ENCODE assay signal across 13 cellular contexts in genomic region chr11:96204366-96204659, GRCh38.
DNase-seq lines count a peak whose midpoint lies in the region; ATAC-seq and TF ChIP-seq lines count a peak whose summit lies in the region.
"Had no signal": no experiment of that assay in that cellular context is flagged by ENCODE, and none has a peak within 500 bp of the region (broad histone marks: within the 10 kb centered on the region; RNA-seq: fewer than 3 reads in every experiment).

No MANE protein-coding gene starts in this region.

- H3K36me3 ChIP-seq in CD4-positive, CD25-positive, alpha-beta regulatory T cell (ENCODE audit: control insufficient read depth, insufficient read depth, low read length): no peaks in the 10 kb centered on the region
- H3K36me3 ChIP-seq in DOHH2 (ENCODE audit: control insufficient read depth, low read length): no peaks in the 10 kb centered on the region
- peaks cover 9% of the 10 kb centered on the region for H3K36me3 ChIP-seq in adipocyte (ENCODE audit: control insufficient read depth, insufficient read depth, low read length, severe bottlenecking)
- H3K36me3 ChIP-seq: esophagus squamous epithelium had no signal

- no peaks in the 10 kb centered on the region for H3K9me3 ChIP-seq in CD4-positive, CD25-positive, alpha-beta regulatory T cell (ENCODE audit: control insufficient read depth in 2 of 2, low read length in 2 of 2)
- H3K9me3 ChIP-seq in DOHH2 (ENCODE audit: control insufficient read depth, insufficient read depth, low read length) (no peaks in the 10 kb centered on the region), adipocyte (ENCODE audit: control insufficient read depth, low read length) (no peaks in the 10 kb centered on the region)
- H3K9me3 ChIP-seq: esophagus squamous epithelium, psoas muscle had no signal

- H3K27ac Mint-ChIP-seq in CD4-positive, CD25-positive, alpha-beta regulatory T cell: peak overlapping the region; percentile 93 to 98 (median 94)
- peak overlapping the region; percentile 88 to 99 (median 94) for H3K27ac Mint-ChIP-seq in naive thymus-derived CD8-positive, alpha-beta T cell

- H3K9ac ChIP-seq in adipocyte (ENCODE audit: low read length): no peak overlapping the region
- H3K9ac ChIP-seq: BLaER1 treated with 17β-estradiol and CSF1 and Interleukin-3, amounts not matched to agents 10 nM and 100 nM had no signal

- H3K4me3 Mint-ChIP-seq in CD4-positive, CD25-positive, alpha-beta regulatory T cell: peak overlapping the region; percentile 65 to 85 (median 72)
- peak overlapping the region; percentile 4 to 79 (median 68) for H3K4me3 Mint-ChIP-seq in naive thymus-derived CD8-positive, alpha-beta T cell

- H3K79me2 ChIP-seq in DOHH2 (ENCODE audit: control insufficient read depth, low read length): no peaks in the 10 kb centered on the region

- H3K4me2 ChIP-seq in DOHH2 (ENCODE audit: low read length): peak overlapping the region; percentile 3
- H3K4me2 ChIP-seq: hepatocyte had no signal

- no peaks in the 10 kb centered on the region for H4K20me1 ChIP-seq in DOHH2 (ENCODE audit: control insufficient read depth, insufficient read depth, low read depth, low read length)
- H4K20me1 ChIP-seq: BLaER1 treated with 17β-estradiol and CSF1 and Interleukin-3, amounts not matched to agents 10 nM and 100 nM had no signal

- H3K27me3 Mint-ChIP-seq in CD4-positive, CD25-positive, alpha-beta regulatory T cell: no peaks in the 10 kb centered on the region
- no peaks in the 10 kb centered on the region for H3K27me3 Mint-ChIP-seq in naive thymus-derived CD8-positive, alpha-beta T cell

- DNase-seq in CD4-positive, CD25-positive, alpha-beta regulatory T cell: no peak
- peak; percentile 40 for DNase-seq in adipocyte (ENCODE audit: low read depth)
- no peak for DNase-seq in naive thymus-derived CD8-positive, alpha-beta T cell
- DNase-seq in GM20000 (ENCODE audit: low spot score): no peak
- no peak for DNase-seq in NOMO-1 treated with dmso at 0.1 percent for 144 hours (lab: John Stamatoyannopoulos, UW; ENCODE audit: unreplicated experiment)
- DNase-seq in foreskin keratinocyte: no peak
- DNase-seq: esophagus squamous epithelium, NCI-H1048, psoas muscle had no signal

- no peak for ATAC-seq in CD4-positive, CD25-positive, alpha-beta regulatory T cell (ENCODE audit: low read depth in 2 of 2)
- ATAC-seq in naive thymus-derived CD8-positive, alpha-beta T cell: no peak
- no peak for ATAC-seq in foreskin keratinocyte
- ATAC-seq: psoas muscle had no signal

- H3K4me3 ChIP-seq in CD4-positive, CD25-positive, alpha-beta regulatory T cell (ENCODE audit: low read depth, low read length): peak overlapping the region; percentile 60
- H3K4me3 ChIP-seq in DOHH2 (ENCODE audit: low read length) (no peak overlapping the region), adipocyte (ENCODE audit: low read length) (no peak overlapping the region)
- H3K4me3 ChIP-seq: BLaER1 treated with 17β-estradiol and CSF1 and Interleukin-3, amounts not matched to agents 10 nM and 100 nM; esophagus squamous epithelium; hepatocyte; psoas muscle had no signal

- H3K4me1 Mint-ChIP-seq in CD4-positive, CD25-positive, alpha-beta regulatory T cell: peaks cover 37 to 91% (median 68%) of the 10 kb centered on the region in 4 donors
- H3K4me1 Mint-ChIP-seq in naive thymus-derived CD8-positive, alpha-beta T cell: peaks cover 22 to 89% (median 89%) of the 10 kb centered on the region in 4 donors

- TF ChIP-seq CTCF in DOHH2 (IDR thresholded peaks at IDR 0.05; ENCODE audit: low read depth, low read length, poor library complexity, severe bottlenecking) (no peak), GM20000 (IDR thresholded peaks at IDR 0.05; ENCODE audit: extremely low read depth, missing control alignments) (no peak), foreskin keratinocyte (conservative IDR thresholded peaks at IDR 0.05) (no peak)

- no peaks in the 10 kb centered on the region for H3F3A ChIP-seq in DOHH2 (ENCODE audit: control insufficient read depth, insufficient read depth)

- POLR2A ChIA-PET in naive thymus-derived CD8-positive, alpha-beta T cell (lab: Charles Lee): interaction anchor here (1.2 to 1.7 kb wide), 2 partner anchors 10 to 54 kb away, joined by 3 to 7 read pairs; no protein-coding TSS in a partner anchor

- H3K27ac ChIP-seq in CD4-positive, CD25-positive, alpha-beta regulatory T cell (ENCODE audit: insufficient read depth, low read length, poor library complexity, severe bottlenecking): peak overlapping the region; percentile 79
- H3K27ac ChIP-seq in DOHH2 (ENCODE audit: low read depth, low read length): no peak overlapping the region
- H3K27ac ChIP-seq in foreskin keratinocyte: no peak overlapping the region
- H3K27ac ChIP-seq: esophagus squamous epithelium, hepatocyte, HL-60, psoas muscle had no signal

- peaks cover 26% of the 10 kb centered on the region for H3K36me3 Mint-ChIP-seq in CD4-positive, CD25-positive, alpha-beta regulatory T cell
- H3K36me3 Mint-ChIP-seq in naive thymus-derived CD8-positive, alpha-beta T cell: peaks cover 0 to 21% (median 14%) of the 10 kb centered on the region in 3 donors

- no peaks in the 10 kb centered on the region for H3K27me3 ChIP-seq in CD4-positive, CD25-positive, alpha-beta regulatory T cell (ENCODE audit: control insufficient read depth, insufficient read depth, low read length)
- H3K27me3 ChIP-seq in DOHH2 (ENCODE audit: control insufficient read depth, low read length): no peaks in the 10 kb centered on the region
- no peaks in the 10 kb centered on the region for H3K27me3 ChIP-seq in adipocyte (replicated peaks; ENCODE audit: control insufficient read depth, insufficient read depth, low read length)
- H3K27me3 ChIP-seq in foreskin keratinocyte: no peaks in the 10 kb centered on the region
- H3K27me3 ChIP-seq: BLaER1 treated with 17β-estradiol and CSF1 and Interleukin-3, amounts not matched to agents 10 nM and 100 nM; esophagus squamous epithelium; hepatocyte had no signal

- peaks cover 60% of the 10 kb centered on the region for H3K4me1 ChIP-seq in CD4-positive, CD25-positive, alpha-beta regulatory T cell (ENCODE audit: control insufficient read depth, insufficient read depth, low read length, poor library complexity, severe bottlenecking)
- H3K4me1 ChIP-seq in DOHH2 (ENCODE audit: control insufficient read depth, low read length) (peaks cover 57% of the 10 kb centered on the region), adipocyte (ENCODE audit: control insufficient read depth, insufficient read depth, low read length) (peaks cover 44% of the 10 kb centered on the region), foreskin keratinocyte (peaks cover 31% of the 10 kb centered on the region)
- H3K4me1 ChIP-seq: psoas muscle had no signal

- no peaks in the 10 kb centered on the region for H3K9me2 ChIP-seq in DOHH2 (replicated peaks; ENCODE audit: control insufficient read depth, low read length)

- H3K9me3 Mint-ChIP-seq in CD4-positive, CD25-positive, alpha-beta regulatory T cell: peaks cover 0 to 2% (median 0%) of the 10 kb centered on the region in 7 donors
- peaks cover 0 to 2% (median 0%) of the 10 kb centered on the region in 9 donors for H3K9me3 Mint-ChIP-seq in naive thymus-derived CD8-positive, alpha-beta T cell
